Comparison of ENCODE assay signal across 9 cellular contexts in the genomic region with DNA sequence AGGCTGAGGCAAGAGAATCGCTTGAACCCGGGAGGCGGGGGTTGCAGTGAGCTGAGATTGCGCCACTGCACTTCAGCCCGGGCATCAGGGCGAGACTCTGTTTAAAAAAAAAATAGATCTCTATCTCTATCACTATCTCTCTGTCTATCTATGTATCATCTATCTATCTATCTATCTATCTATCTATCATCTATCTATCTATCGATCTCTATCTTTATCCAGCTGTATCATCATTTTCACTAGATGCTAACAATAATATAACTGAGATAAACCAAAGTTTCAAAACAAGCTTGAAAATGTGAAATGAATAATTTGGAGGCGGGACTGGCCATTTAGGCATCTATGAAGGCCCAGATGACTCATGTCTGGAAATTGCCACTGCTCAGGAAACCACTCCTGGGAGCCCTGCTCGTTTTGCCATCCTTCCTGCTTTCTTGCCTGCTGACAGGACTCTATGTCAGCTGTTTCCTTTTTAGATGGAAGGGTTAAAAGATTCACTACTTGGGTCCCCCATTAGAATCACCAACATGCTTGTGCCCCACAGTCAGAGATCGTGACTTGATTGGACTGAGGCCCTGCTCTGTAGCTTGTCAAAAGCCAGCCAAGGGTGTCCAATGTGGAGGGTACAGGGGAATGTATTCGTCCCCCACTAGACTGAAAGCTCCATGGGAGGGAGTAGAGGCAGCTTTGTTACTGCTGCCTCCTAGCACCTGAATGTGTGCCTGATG.
DNase-seq lines count a peak whose midpoint lies in the region; ATAC-seq, FAIRE-seq and TF ChIP-seq lines count a peak whose summit lies in the region.
"Had no signal": no experiment of that assay in that cellular context is flagged by ENCODE, and none has a peak within 500 bp of the region (broad histone marks: within the 10 kb centered on the region; RNA-seq: fewer than 3 reads in every experiment).

No MANE protein-coding gene starts in this region.

- peaks cover 5 to 33% of the 10 kb centered on the region in 2 experiments; a peak in 3 of 4 replicates for H3K79me2 ChIP-seq in H1 (ENCODE audit: control insufficient read depth in 1 of 2, insufficient read depth in 2 of 2, low read length in 2 of 2)

- H2BK15ac ChIP-seq in H1 (ENCODE audit: low read length), result peak overlapping the region; percentile 38; the same call in 1 of the 2 replicates

- H3K4me1 ChIP-seq in Peyer's patch (peaks cover 0 to 30% (median 13%) of the 10 kb centered on the region in 4 donors), H1 (replicated peaks in 1 of 4; ENCODE audit: control insufficient read depth in 3 of 4, insufficient read depth in 4 of 4, low read length in 3 of 4) (peaks cover 1 to 12% (median 9%) of the 10 kb centered on the region in 4 experiments; a peak in 6 of 7 replicates), skeletal muscle satellite cell (ENCODE audit: control insufficient read depth, insufficient read depth, low read length) (peaks cover 39% of the 10 kb centered on the region)

- FAIRE-seq in H1 (lab: Jason Lieb, UNC), result no peak

- TF ChIP-seq RAD21 in H1 (IDR thresholded peaks at IDR 0.05 in 1 of 2, conservative IDR thresholded peaks at IDR 0.05 in 1 of 2; ENCODE audit: low read depth in 2 of 2, low read length in 2 of 2), result no peak

- H4K91ac ChIP-seq in H1 (replicated peaks; ENCODE audit: insufficient read length, low read length), result no peak overlapping the region

- H3K27me3 ChIP-seq in Peyer's patch (no peaks in the 10 kb centered on the region), H1 (replicated peaks in 1 of 4; ENCODE audit: control insufficient read depth in 3 of 4, extremely low read depth in 1 of 4, insufficient read depth in 3 of 4, low read length in 3 of 4) (no peaks in the 10 kb centered on the region), skeletal muscle satellite cell (ENCODE audit: control insufficient read depth, insufficient read depth, low read length) (no peaks in the 10 kb centered on the region)

- H3K56ac ChIP-seq in H1 (replicated peaks; ENCODE audit: insufficient read length, low read depth, low read length), result no peak overlapping the region

- 0 out of 2 replicates have a peak overlapping the region, but pooled peaks have one; percentile 5 for H2BK12ac ChIP-seq in H1 (ENCODE audit: low read depth, low read length)

- POLR2A ChIA-PET in H1 (lab: Charles Lee; ENCODE audit: partially characterized antibody), result interaction anchor here (0.9 to 1.7 kb wide), 3 partner anchors 11 to 17 kb away, joined by 3 to 5 read pairs (median 3); no protein-coding TSS in a partner anchor

- peaks cover 0 to 3% of the 10 kb centered on the region in 2 experiments for H4K20me1 ChIP-seq in H1 (replicated peaks in 1 of 2; ENCODE audit: control insufficient read depth in 1 of 2, insufficient read depth in 2 of 2, low read length in 2 of 2)

- no peak overlapping the region for H4K8ac ChIP-seq in H1 (ENCODE audit: extremely low read depth, insufficient read depth, low read length)

- H3K9me3 ChIP-seq in Peyer's patch (no peaks in the 10 kb centered on the region), H1 (ENCODE audit: insufficient read depth in 2 of 2, low read depth in 1 of 2, low read length in 1 of 2) (no peaks in the 10 kb centered on the region), skeletal muscle satellite cell (replicated peaks; ENCODE audit: low read length) (no peaks in the 10 kb centered on the region)

- peak overlapping the region; percentile 97; the same call in 1 of the 2 replicates for H2AK5ac ChIP-seq in H1 (ENCODE audit: low read depth, low read length)

- no peak for ATAC-seq in HG03045 (IDR thresholded peaks at IDR 0.05; ENCODE audit: unreplicated experiment)

- CTCF ChIA-PET in H1 (lab: Charles Lee; ENCODE audit: partially characterized antibody), result interaction anchor here (0.6 to 2.2 kb wide), 5 partner anchors 9 to 247 kb away, joined by 3 to 12 read pairs (median 3); no protein-coding TSS in a partner anchor

- H3K23me2 ChIP-seq in H1 (ENCODE audit: low read depth, low read length), result no peaks in the 10 kb centered on the region; the same call in 1 of the 2 replicates

- H3K9ac ChIP-seq in H1 (replicated peaks in 1 of 4; ENCODE audit: extremely low read depth in 1 of 4, low read depth in 3 of 4, low read length in 3 of 4), result no peak overlapping the region
- H3K9ac ChIP-seq in skeletal muscle satellite cell (ENCODE audit: low read depth, low read length), result no peak overlapping the region

- no peak overlapping the region for H3K14ac ChIP-seq in H1 (ENCODE audit: insufficient read length)

- H3K18ac ChIP-seq in H1 (ENCODE audit: extremely low read depth, low read length), result no peak overlapping the region

- no peak for TF ChIP-seq POLR2A in Peyer's patch (IDR thresholded peaks at IDR 0.05)
- no peak for TF ChIP-seq POLR2A in H1 (IDR thresholded peaks at IDR 0.05; ENCODE audit: control extremely low read depth in 1 of 2, low read depth in 2 of 2, low read length in 2 of 2)

- peaks cover 4% of the 10 kb centered on the region for H3K79me1 ChIP-seq in H1 (ENCODE audit: low read depth, low read length)

- H4K5ac ChIP-seq in H1 (ENCODE audit: insufficient read length, low read depth, low read length), result no peak overlapping the region

- H3K36me3 ChIP-seq in Peyer's patch, result no peaks in the 10 kb centered on the region
- no peaks in the 10 kb centered on the region for H3K36me3 ChIP-seq in H1 (ENCODE audit: control insufficient read depth in 2 of 4, insufficient read depth in 4 of 4, low read length in 3 of 4)
- no peaks in the 10 kb centered on the region for H3K36me3 ChIP-seq in skeletal muscle satellite cell (ENCODE audit: insufficient read depth, low read length)

- no peak for TF ChIP-seq EP300 in H1 (IDR thresholded peaks at IDR 0.05; ENCODE audit: borderline replicate concordance in 1 of 2, low read depth in 2 of 2, low read length in 2 of 2)

- H2BK20ac ChIP-seq in H1 (ENCODE audit: low read length), result peak overlapping the region; percentile 27; the same call in 1 of the 2 replicates

- H2BK5ac ChIP-seq in H1 (ENCODE audit: low read depth, low read length), result no peak overlapping the region

- no peak overlapping the region for H2AFZ ChIP-seq in H1 (ENCODE audit: low read length)

- H3K27ac ChIP-seq in Peyer's patch (peak overlapping the region; percentile 0 to 39 (median 24)), H1 (ENCODE audit: low read depth, low read length) (no peak overlapping the region)
- H3K27ac ChIP-seq: 22Rv1 had no signal

- WGBS in H1 (ENCODE audit: extremely low coverage in 1 of 2, insufficient coverage in 1 of 2, insufficient read length in 1 of 2, insufficient replicate concordance in 2 of 2, low coverage in 1 of 2, low lambda C conversion rate in 2 of 2, missing lambda C conversion rate in 1 of 2), 2 experiments, result 93 to 100% methylated on average over 1 to 11 of the region's 11 CpGs

- H3K23ac ChIP-seq in H1 (ENCODE audit: insufficient read length), result no peak overlapping the region

- no peak overlapping the region for H2BK120ac ChIP-seq in H1 (replicated peaks; ENCODE audit: low read depth, low read length)

- H3K4me3 ChIP-seq in Peyer's patch (no peak overlapping the region), H1 (ENCODE audit: extremely low read depth in 1 of 4, insufficient read depth in 2 of 4, low read depth in 3 of 4, low read length in 4 of 4) (no peak overlapping the region), skeletal muscle satellite cell (ENCODE audit: low read length) (no peak overlapping the region)

- DNase-seq in DMS53 (lab: John Stamatoyannopoulos, UW) (peak; percentile 13), DMS53 treated with DMSO at 0.1 percent for 48 hours (lab: John Stamatoyannopoulos, UW; ENCODE audit: unreplicated experiment) (no peak), Peyer's patch (no peak), H1 (ENCODE audit: low read depth in 1 of 2, low spot score in 2 of 2) (no peak), midbrain (lab: John Stamatoyannopoulos, UW) (no peak), NCI-H2196 treated with DMSO at 0.1 percent for 48 hours (lab: John Stamatoyannopoulos, UW; ENCODE audit: unreplicated experiment) (no peak)

- no peak for TF ChIP-seq CTCF in Peyer's patch (IDR thresholded peaks at IDR 0.05)
- no peak for TF ChIP-seq CTCF in H1 (IDR thresholded peaks at IDR 0.05; ENCODE audit: control extremely low read depth in 1 of 3, insufficient read depth in 1 of 3, low read depth in 1 of 3, low read length in 3 of 3)

- no peak overlapping the region for H3K4ac ChIP-seq in H1 (replicated peaks; ENCODE audit: insufficient read length, low read depth, low read length)

- H3K4me2 ChIP-seq in H1 (ENCODE audit: insufficient read depth in 1 of 2, low read depth in 2 of 2, low read length in 2 of 2) (no peak overlapping the region), skeletal muscle satellite cell (ENCODE audit: low read length) (peak overlapping the region; percentile 70)

TF ChIP-seq in H1, 55 proteins besides CTCF, POLR2A, EP300 and RAD21 (continues in another document):
- TF ChIP-seq SP2 (IDR thresholded peaks at IDR 0.05; ENCODE audit: low read length) (no peak), HDAC2 (IDR thresholded peaks at IDR 0.05; ENCODE audit: borderline replicate concordance in 1 of 2, low read depth in 2 of 2, low read length in 2 of 2) (no peak), SIN3A (conservative IDR thresholded peaks at IDR 0.05 in 1 of 2, IDR thresholded peaks at IDR 0.05 in 1 of 2; ENCODE audit: low read depth in 1 of 2, low read length in 2 of 2) (no peak), HDAC6 (IDR thresholded peaks at IDR 0.05; ENCODE audit: low read depth, low read length) (no peak), POU5F1 (IDR thresholded peaks at IDR 0.05; ENCODE audit: low read depth, low read length) (no peak), RXRA (IDR thresholded peaks at IDR 0.05; ENCODE audit: insufficient read depth, low read depth, low read length) (no peak), RBBP5 (IDR thresholded peaks at IDR 0.05; ENCODE audit: borderline replicate concordance, low read depth, low read length) (no peak), CEBPB (IDR thresholded peaks at IDR 0.05; ENCODE audit: low read depth, low read length) (no peak)
